In the genomic region with DNA sequence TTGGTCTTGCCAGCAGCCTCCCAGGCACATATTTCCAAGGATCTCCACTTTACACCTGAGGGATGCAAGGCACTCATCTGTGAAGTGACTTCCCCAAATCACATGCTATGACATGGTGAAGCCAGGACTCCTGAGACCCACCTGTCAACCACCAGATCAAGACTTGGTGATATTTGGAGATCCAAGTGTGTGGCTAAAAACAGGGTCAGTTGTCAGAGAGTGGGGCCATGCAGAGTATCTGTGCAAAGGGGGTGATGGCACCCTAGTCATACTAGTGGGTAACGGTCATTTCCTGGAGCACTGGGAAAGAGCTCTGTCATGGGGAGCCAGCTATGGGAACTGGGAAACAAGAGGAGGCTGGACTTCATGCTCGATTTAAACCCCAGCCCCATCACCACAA, we compare ENCODE assay signal across 24 cellular contexts.
"Had no signal": no experiment of that assay in that cellular context is flagged by ENCODE, and none has a peak within 500 bp of the region (broad histone marks: within the 10 kb centered on the region; RNA-seq: fewer than 3 reads in every experiment).

No MANE protein-coding gene starts in this region.

- H3K27me3 ChIP-seq: adrenal gland, ascending aorta had no signal

- H3K4me3 ChIP-seq: adrenal gland, ascending aorta, coronary artery, dorsolateral prefrontal cortex had no signal

- DNase-seq: activated CD4-positive, alpha-beta memory T cell treated with anti-CD3 and anti-CD28 coated beads for 36 hours; activated CD4-positive, alpha-beta T cell treated with anti-CD3 and anti-CD28 coated beads for 36 hours; activated CD4-positive, alpha-beta T cell treated with anti-CD3 and anti-CD28 coated beads, Interleukin-2, amount 10 ng/mL, durations not matched to agents 24 days and 14 days; activated CD4-positive, CD25-positive, alpha-beta regulatory T cell; activated CD4-positive, CD25-positive, alpha-beta regulatory T cell treated with anti-CD3 and anti-CD28 coated beads, Interleukin-2, amount 50 U/mL, for 72 hours; activated CD8-positive, alpha-beta memory T cell treated with anti-CD3 and anti-CD28 coated beads, Interleukin-2, amount 10 ng/mL, durations not matched to agents 7 days and 5 days; activated CD8-positive, alpha-beta memory T cell treated with anti-CD3 and anti-CD28 coated beads, Interleukin-2, amount 50 U/mL, for 4 hours; activated CD8-positive, alpha-beta T cell treated with anti-CD3 and anti-CD28 coated beads, Interleukin-2, amount 10 ng/mL, durations not matched to agents 7 days and 5 days; activated effector memory CD4-positive, alpha-beta T cell treated with anti-CD3 and anti-CD28 coated beads, Interleukin-2, amount 50 U/mL, for 16 hours; activated naive CD4-positive, alpha-beta T cell treated with anti-CD3 and anti-CD28 coated beads for 36 hours; activated naive CD8-positive, alpha-beta T cell treated with anti-CD3 and anti-CD28 coated beads for 36 hours; activated naive CD8-positive, alpha-beta T cell treated with anti-CD3 and anti-CD28 coated beads, Interleukin-2, amount 50 U/mL, for 24 hours; activated T-cell treated with anti-CD3 and anti-CD28 coated beads, Interleukin-2, amount 50 U/mL, for 1 hour; activated T-cell treated with anti-CD3 and anti-CD28 coated beads, Interleukin-2, amount 50 U/mL, for 48 hours; adrenal gland; amygdala; dorsolateral prefrontal cortex; effector memory CD4-positive, alpha-beta T cell; endodermal cell; head of caudate nucleus; T-cell; T-helper 9 cell had no signal

- H3K27ac ChIP-seq: adrenal gland, ascending aorta, coronary artery, dorsolateral prefrontal cortex had no signal

- ATAC-seq: activated CD4-positive, alpha-beta T cell treated with anti-CD3 and anti-CD28 coated beads for 36 hours; activated CD8-positive, alpha-beta memory T cell treated with anti-CD3 and anti-CD28 coated beads, Interleukin-2, amount 10 ng/mL, durations not matched to agents 7 days and 5 days; activated CD8-positive, alpha-beta T cell treated with anti-CD3 and anti-CD28 coated beads, Interleukin-2, amount 10 ng/mL, durations not matched to agents 7 days and 5 days; activated naive CD8-positive, alpha-beta T cell treated with anti-CD3 and anti-CD28 coated beads, Interleukin-2, amount 50 U/mL, for 24 hours; T-cell had no signal

- H3K4me1 ChIP-seq: adrenal gland, ascending aorta had no signal

- H3K9me3 ChIP-seq: adrenal gland, ascending aorta had no signal

- H3K36me3 ChIP-seq: adrenal gland, ascending aorta had no signal
